In the genomic region with DNA sequence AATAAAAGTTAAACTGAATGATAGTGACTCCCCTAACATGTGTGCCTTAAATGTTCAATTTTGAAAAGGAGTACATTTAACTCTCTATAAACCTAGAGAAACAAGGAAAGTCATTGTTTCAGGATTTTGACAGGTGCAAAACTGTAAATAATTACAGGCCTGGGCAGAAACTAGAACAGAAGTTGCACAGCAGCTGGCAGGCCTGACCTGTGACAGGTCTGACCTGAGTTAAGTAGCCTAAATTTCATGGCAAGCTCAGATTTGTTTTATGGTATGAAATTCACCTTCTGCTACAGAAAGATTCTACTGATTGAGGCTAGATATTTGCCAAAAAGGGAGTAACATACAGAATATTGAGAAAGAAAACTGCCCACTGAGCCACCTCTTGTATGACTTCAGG, we compare ENCODE assay signal across 15 cellular contexts.
A peak's percentile ranks its signal among the peaks of the same experiment; 100 is the strongest.
DNase-seq lines count a peak whose midpoint lies in the region; ATAC-seq and TF ChIP-seq lines count a peak whose summit lies in the region.
"Had no signal": no experiment of that assay in that cellular context is flagged by ENCODE, and none has a peak within 500 bp of the region (broad histone marks: within the 10 kb centered on the region; RNA-seq: fewer than 3 reads in every experiment).

No MANE protein-coding gene starts in this region.

- no peak for TF ChIP-seq CTCF in epithelial cell of esophagus (IDR thresholded peaks at IDR 0.05; ENCODE audit: insufficient read depth, low read depth, low read length, missing control alignments)

- no peak overlapping the region for H3K4me3 ChIP-seq in epithelial cell of esophagus (ENCODE audit: low read length)
- H3K4me3 ChIP-seq: colonic mucosa, heart right ventricle, upper lobe of left lung had no signal

- DNase-seq in NCI-H446 (lab: John Stamatoyannopoulos, UW) (peak; percentile 41 to 83), epithelial cell of esophagus (ENCODE audit: low read depth) (peak; percentile 15), ureter (ENCODE audit: low spot score) (no peak), HCEC 1CT (no peak)
- DNase-seq: activated effector memory CD4-positive, alpha-beta T cell treated with anti-CD3 and anti-CD28 coated beads, Interleukin-2, amount 50 U/mL, for 16 hours; anterior cingulate cortex; colonic mucosa; heart right ventricle; left cardiac atrium; stimulated activated CD8-positive, alpha-beta memory T cell treated with anti-CD3 and anti-CD28 coated beads, Interleukin-4, amount 100 ng/mL, for 48 hours; upper lobe of left lung had no signal

- ATAC-seq in GM19043 (IDR thresholded peaks at IDR 0.05; ENCODE audit: low read depth, unreplicated experiment) (peak; percentile 49), HG02759 (IDR thresholded peaks at IDR 0.05; ENCODE audit: unreplicated experiment) (peak; percentile 70), SK-N-SH treated with all-trans-retinoic acid at 6 μM for 48 hours (no peak), GM19467 (IDR thresholded peaks at IDR 0.05; ENCODE audit: unreplicated experiment) (no peak)
- ATAC-seq: heart right ventricle, left cardiac atrium had no signal

TF ChIP-seq in SK-N-SH treated with all-trans-retinoic acid at 6 μM for 48 hours, 23 proteins besides CTCF, POLR2A, EP300 and RAD21:
- no peak for TF ChIP-seq OSR1 (CRISPR knock-in tag; IDR thresholded peaks at IDR 0.05)
- TF ChIP-seq CSDC2 (CRISPR knock-in tag; IDR thresholded peaks at IDR 0.05), result no peak
- TF ChIP-seq, protein P1, sequence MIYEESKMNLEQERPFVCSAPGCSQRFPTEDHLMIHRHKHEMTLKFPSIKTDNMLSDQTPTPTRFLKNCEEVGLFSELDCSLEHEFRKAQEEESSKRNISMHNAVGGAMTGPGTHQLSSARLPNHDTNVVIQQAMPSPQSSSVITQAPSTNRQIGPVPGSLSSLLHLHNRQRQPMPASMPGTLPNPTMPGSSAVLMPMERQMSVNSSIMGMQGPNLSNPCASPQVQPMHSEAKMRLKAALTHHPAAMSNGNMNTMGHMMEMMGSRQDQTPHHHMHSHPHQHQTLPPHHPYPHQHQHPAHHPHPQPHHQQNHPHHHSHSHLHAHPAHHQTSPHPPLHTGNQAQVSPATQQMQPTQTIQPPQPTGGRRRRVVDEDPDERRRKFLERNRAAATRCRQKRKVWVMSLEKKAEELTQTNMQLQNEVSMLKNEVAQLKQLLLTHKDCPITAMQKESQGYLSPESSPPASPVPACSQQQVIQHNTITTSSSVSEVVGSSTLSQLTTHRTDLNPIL (CRISPR knock-in tag; IDR thresholded peaks at IDR 0.05; ENCODE audit: low read depth), result no peak
- TF ChIP-seq ZNF70 (CRISPR knock-in tag; IDR thresholded peaks at IDR 0.05), result no peak
- TF ChIP-seq, protein P2, sequence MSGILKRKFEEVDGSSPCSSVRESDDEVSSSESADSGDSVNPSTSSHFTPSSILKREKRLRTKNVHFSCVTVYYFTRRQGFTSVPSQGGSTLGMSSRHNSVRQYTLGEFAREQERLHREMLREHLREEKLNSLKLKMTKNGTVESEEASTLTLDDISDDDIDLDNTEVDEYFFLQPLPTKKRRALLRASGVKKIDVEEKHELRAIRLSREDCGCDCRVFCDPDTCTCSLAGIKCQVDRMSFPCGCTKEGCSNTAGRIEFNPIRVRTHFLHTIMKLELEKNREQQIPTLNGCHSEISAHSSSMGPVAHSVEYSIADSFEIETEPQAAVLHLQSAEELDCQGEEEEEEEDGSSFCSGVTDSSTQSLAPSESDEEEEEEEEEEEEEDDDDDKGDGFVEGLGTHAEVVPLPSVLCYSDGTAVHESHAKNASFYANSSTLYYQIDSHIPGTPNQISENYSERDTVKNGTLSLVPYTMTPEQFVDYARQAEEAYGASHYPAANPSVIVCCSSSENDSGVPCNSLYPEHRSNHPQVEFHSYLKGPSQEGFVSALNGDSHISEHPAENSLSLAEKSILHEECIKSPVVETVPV (CRISPR knock-in tag; IDR thresholded peaks at IDR 0.05), result no peak

Comparison
In these comparisons a context has a peak if more than half of its experiments do, and no peak if none do; other contexts are left out.
1. ATAC-seq: peak in GM19043 (single experiment) and HG02759 (single experiment); none in SK-N-SH treated with all-trans-retinoic acid at 6 μM for 48 hours (single experiment) and GM19467 (single experiment).
2. DNase-seq: peak in NCI-H446 (2 of 2) and epithelial cell of esophagus (single experiment); none in ureter (single experiment) and HCEC 1CT (single experiment).